ENCODE assay signal across 36 cellular contexts in the genomic region with DNA sequence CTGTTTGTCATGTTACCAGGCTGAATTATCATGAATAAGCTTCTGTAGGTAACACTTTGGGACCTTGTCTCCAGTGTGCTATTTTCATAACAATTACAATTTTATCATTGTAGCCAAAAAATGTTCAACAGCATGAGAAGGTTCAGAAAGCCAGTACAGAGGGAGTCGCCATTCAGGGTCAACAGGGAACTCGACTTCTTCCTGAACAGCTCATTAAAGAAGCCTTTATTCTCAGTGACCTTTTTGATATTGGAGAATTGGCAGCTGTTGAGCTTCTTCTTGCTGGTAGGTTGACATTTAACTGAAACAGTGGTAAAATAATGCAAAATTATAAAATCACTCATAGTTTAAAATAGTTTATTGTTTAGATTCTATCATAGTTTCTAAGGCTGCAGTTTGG.
"Had no signal": no experiment of that assay in that cellular context is flagged by ENCODE, and none has a peak within 500 bp of the region (broad histone marks: within the 10 kb centered on the region; RNA-seq: fewer than 3 reads in every experiment).

No MANE protein-coding gene starts in this region.

- H3K9me3 Mint-ChIP-seq: activated CD4-positive, alpha-beta memory T cell treated with anti-CD3 and anti-CD28 coated beads for 36 hours; activated naive CD8-positive, alpha-beta T cell treated with anti-CD3 and anti-CD28 coated beads, Interleukin-2, amount 50 U/mL, for 24 hours; activated T-cell treated with anti-CD3 and anti-CD28 coated beads, Interleukin-2, amount 50 U/mL, for 4 hours; brain had no signal

- H3K4me3 Mint-ChIP-seq: activated B cell treated with CpG ODN at 0.5 μM for 24 hours; activated CD4-positive, alpha-beta memory T cell treated with anti-CD3 and anti-CD28 coated beads for 36 hours; activated naive CD4-positive, alpha-beta T cell treated with anti-CD3 and anti-CD28 coated beads, Interleukin-2, amount 10 ng/mL, durations not matched to agents 7 days and 5 days; activated naive CD8-positive, alpha-beta T cell; activated naive CD8-positive, alpha-beta T cell treated with anti-CD3 and anti-CD28 coated beads, Interleukin-2, amount 50 U/mL, for 24 hours; activated T-cell treated with anti-CD3 and anti-CD28 coated beads, Interleukin-2, amount 50 U/mL, for 4 hours; brain had no signal

- ATAC-seq: activated naive CD8-positive, alpha-beta T cell treated with anti-CD3 and anti-CD28 coated beads, Interleukin-2, amount 50 U/mL, for 24 hours; activated T-cell treated with anti-CD3 and anti-CD28 coated beads, Interleukin-2, amount 50 U/mL, for 4 hours had no signal

- H3K4me3 ChIP-seq: MG63, PC-9, SJSA1 had no signal

- H3K27me3 Mint-ChIP-seq: activated B cell treated with CpG ODN at 0.5 μM for 24 hours; activated CD4-positive, alpha-beta memory T cell treated with anti-CD3 and anti-CD28 coated beads for 36 hours; activated naive CD4-positive, alpha-beta T cell treated with anti-CD3 and anti-CD28 coated beads, Interleukin-2, amount 10 ng/mL, durations not matched to agents 7 days and 5 days; activated naive CD8-positive, alpha-beta T cell; activated naive CD8-positive, alpha-beta T cell treated with anti-CD3 and anti-CD28 coated beads, Interleukin-2, amount 50 U/mL, for 24 hours; brain had no signal

- H3K4me1 Mint-ChIP-seq: brain had no signal

- H3K27ac Mint-ChIP-seq: activated CD4-positive, alpha-beta memory T cell treated with anti-CD3 and anti-CD28 coated beads for 36 hours; brain had no signal

- FAIRE-seq: bronchial epithelial cell had no signal

- H3K27me3 ChIP-seq: MG63, SJSA1 had no signal

- DNase-seq: activated B cell treated with CpG ODN at 0.5 μM for 24 hours; activated CD4-positive, alpha-beta memory T cell treated with anti-CD3 and anti-CD28 coated beads for 36 hours; activated CD4-positive, alpha-beta T cell treated with anti-CD3 and anti-CD28 coated beads for 4 hours; activated CD4-positive, alpha-beta T cell treated with anti-CD3 and anti-CD28 coated beads, Interleukin-2, amount 50 U/mL, for 1 hour; activated CD4-positive, CD25-positive, alpha-beta regulatory T cell treated with anti-CD3 and anti-CD28 coated beads, Interleukin-2, amount 50 U/mL, for 72 hours; activated CD8-positive, alpha-beta memory T cell treated with anti-CD3 and anti-CD28 coated beads, Interleukin-2, amount 50 U/mL, for 4 hours; activated gamma-delta T cell treated with Interleukin-2 at 50 U/mL for 16 hours; activated naive CD4-positive, alpha-beta T cell treated with anti-CD3 and anti-CD28 coated beads, Interleukin-2, amount 10 ng/mL, durations not matched to agents 7 days and 5 days; activated naive CD8-positive, alpha-beta T cell treated with anti-CD3 and anti-CD28 coated beads, Interleukin-2, amount 50 U/mL, for 24 hours; activated T-cell treated with anti-CD3 and anti-CD28 coated beads for 4 hours; activated T-cell treated with anti-CD3 and anti-CD28 coated beads, Interleukin-2, amount 50 U/mL, for 4 hours; anterior cingulate cortex; caudate nucleus; cerebellar nuclear complex; Karpas-422; MG63; NCI-H1048; NCI-H1105 treated with DMSO at 0.1 percent for 48 hours; NCI-H1436; NCI-H1694; NCI-H1930; NCI-H2081 treated with DMSO at 0.1 percent for 48 hours; NCI-H226; NCI-H446 treated with DMSO at 0.1 percent for 48 hours; NCI-H524 treated with DMSO at 0.1 percent for 48 hours; PC-9; SHP77; SW 1271; T-helper 1 cell; T-helper 2 cell; T-helper 9 cell had no signal

- H3K4me1 ChIP-seq: SJSA1 had no signal

- H3K9me3 ChIP-seq: MG63, SJSA1 had no signal

- H3K27ac ChIP-seq: PC-9, SJSA1, VCaP had no signal
